In genomic region chr19:44675516-44675915, GRCh38 we compare ENCODE assay signal across 30 cellular contexts. TPM values are rescaled to one million over a fixed set of nuclear protein-coding genes. Genes with fewer than 3 reads are reported as not detected.
"Had no signal": no experiment of that assay in that cellular context is flagged by ENCODE, and none has a peak within 500 bp of the region (broad histone marks: within the 10 kb centered on the region; RNA-seq: fewer than 3 reads in every experiment).

No MANE protein-coding gene starts in this region.

- H3K9me3 ChIP-seq: esophagus muscularis mucosa, gastrocnemius medialis had no signal

- H3K4me1 ChIP-seq: esophagus muscularis mucosa, gastrocnemius medialis had no signal

- H3K4me3 ChIP-seq: coronary artery, dorsolateral prefrontal cortex, esophagus muscularis mucosa, gastrocnemius medialis had no signal

- H3K36me3 ChIP-seq: brain microvascular endothelial cell had no signal

- DNase-seq: activated CD4-positive, alpha-beta memory T cell treated with anti-CD3 and anti-CD28 coated beads, Interleukin-2, amount 10 ng/mL, durations not matched to agents 7 days and 5 days; activated CD4-positive, alpha-beta T cell treated with anti-CD3 and anti-CD28 coated beads for 1 hour; activated CD4-positive, alpha-beta T cell treated with anti-CD3 and anti-CD28 coated beads for 4 hours; activated CD4-positive, alpha-beta T cell treated with anti-CD3 and anti-CD28 coated beads, Interleukin-2, amount 10 ng/mL, durations not matched to agents 7 days and 5 days; activated CD4-positive, alpha-beta T cell treated with anti-CD3 and anti-CD28 coated beads, Interleukin-2, amount 50 U/mL, for 4 hours; activated CD4-positive, CD25-positive, alpha-beta regulatory T cell; activated CD8-positive, alpha-beta memory T cell treated with anti-CD3 and anti-CD28 coated beads, Interleukin-2, amount 50 U/mL, for 48 hours; activated gamma-delta T cell; activated naive CD4-positive, alpha-beta T cell; activated naive CD4-positive, alpha-beta T cell treated with anti-CD3 and anti-CD28 coated beads, Interleukin-2, amount 50 U/mL, for 16 hours; activated T-cell treated with anti-CD3 and anti-CD28 coated beads for 4 hours; activated T-cell treated with anti-CD3 and anti-CD28 coated beads, Interleukin-2, amount 50 U/mL, for 24 hours; activated T-cell treated with anti-CD3 and anti-CD28 coated beads, Interleukin-2, amount 50 U/mL, for 72 hours; amniotic stem cell; anterior cingulate cortex; brain microvascular endothelial cell; dorsolateral prefrontal cortex; effector memory CD4-positive, alpha-beta T cell; endodermal cell; erythroblast; foreskin keratinocyte; gastrocnemius medialis; glutamatergic neuron; T-helper 2 cell had no signal

- H3K27me3 ChIP-seq: brain microvascular endothelial cell, dorsolateral prefrontal cortex, esophagus muscularis mucosa, foreskin keratinocyte, gastrocnemius medialis had no signal

- H3K27ac ChIP-seq: brain microvascular endothelial cell, coronary artery, dorsolateral prefrontal cortex, esophagus muscularis mucosa, foreskin keratinocyte, gastrocnemius medialis had no signal

RNA-seq across cellular contexts. Expression of gene CEACAM16, which starts 23.4 kb away (rescaled TPM):
- total RNA-seq: activated CD4-positive, alpha-beta memory T cell treated with anti-CD3 and anti-CD28 coated beads, Interleukin-2, amount 10 ng/mL, durations not matched to agents 7 days and 5 days; activated CD4-positive, alpha-beta T cell treated with anti-CD3 and anti-CD28 coated beads, Interleukin-2, amount 10 ng/mL, durations not matched to agents 7 days and 5 days; activated T-cell treated with anti-CD3 and anti-CD28 coated beads, Interleukin-2, amount 50 U/mL, for 72 hours; bronchial epithelial cell; cardiac septum; cerebellum; dorsolateral prefrontal cortex; endodermal cell; esophagus muscularis mucosa; foreskin keratinocyte; gastrocnemius medialis; T-helper 1 cell treated with Interleukin-12 subunit alpha and Interleukin-12 subunit beta and Interleukin-4 antibody, amounts not matched to agents 30 ng/mL and 1 ng/mL, for 36 hours had no signal
